In genomic region chr17:32771396-32771795, GRCh38 we compare ENCODE assay signal across 25 cellular contexts.
DNase-seq lines count a peak whose midpoint lies in the region; TF ChIP-seq lines count a peak whose summit lies in the region.
"Had no signal": no experiment of that assay in that cellular context is flagged by ENCODE, and none has a peak within 500 bp of the region (broad histone marks: within the 10 kb centered on the region; RNA-seq: fewer than 3 reads in every experiment).

No MANE protein-coding gene starts in this region.

- peaks cover 18% of the 10 kb centered on the region for H3K36me3 ChIP-seq in GM23248 (ENCODE audit: low read depth)
- peaks cover 12% of the 10 kb centered on the region for H3K36me3 ChIP-seq in mesodermal cell (ENCODE audit: control insufficient read depth, insufficient read depth, low read length)
- peaks cover 0 to 14% (median 3%) of the 10 kb centered on the region in 6 donors for H3K36me3 ChIP-seq in spleen
- peaks cover 11% of the 10 kb centered on the region for H3K36me3 ChIP-seq in right atrium auricular region
- H3K36me3 ChIP-seq: ovary, sigmoid colon, SJCRH30 had no signal

- H3K9me2 ChIP-seq in GM23248 (ENCODE audit: insufficient read depth): no peaks in the 10 kb centered on the region

- in situ Hi-C loops in GM23248 (cut with MboI): no loop called here

- H4K20me1 ChIP-seq in GM23248 (ENCODE audit: insufficient read depth): no peaks in the 10 kb centered on the region

- no peak for TF ChIP-seq CTCF in VCaP (conservative IDR thresholded peaks at IDR 0.05)
- no peak for TF ChIP-seq CTCF in epithelial cell of esophagus (IDR thresholded peaks at IDR 0.05; ENCODE audit: insufficient read depth, low read depth, low read length, missing control alignments)
- TF ChIP-seq CTCF in spleen (IDR thresholded peaks at IDR 0.05 in 8 of 11, conservative IDR thresholded peaks at IDR 0.05 in 3 of 11): no peak
- TF ChIP-seq CTCF in right atrium auricular region (IDR thresholded peaks at IDR 0.05): no peak

- intact Hi-C loops in spleen (cut with DNase I; ENCODE audit: low total_unique reads): no loop called here

- H3K9me3 ChIP-seq in GM23248 (ENCODE audit: low read depth): no peaks in the 10 kb centered on the region
- H3K9me3 ChIP-seq in mesodermal cell (ENCODE audit: control insufficient read depth, low read length): no peaks in the 10 kb centered on the region
- no peaks in the 10 kb centered on the region for H3K9me3 ChIP-seq in spleen
- no peaks in the 10 kb centered on the region for H3K9me3 ChIP-seq in right atrium auricular region
- H3K9me3 ChIP-seq: ascending aorta, ovary, sigmoid colon, SJCRH30, thoracic aorta had no signal

- no peaks in the 10 kb centered on the region for H3K79me2 ChIP-seq in GM23248 (ENCODE audit: insufficient read depth)

- DNase-seq in GM23248 (peak; percentile 37), epithelial cell of esophagus (ENCODE audit: low read depth) (peak; percentile 48), DMS153 (lab: John Stamatoyannopoulos, UW) (no peak), anterior cingulate cortex (lab: John Stamatoyannopoulos, UW) (no peak), spleen (no peak), right atrium auricular region (ENCODE audit: low spot score) (no peak)
- DNase-seq: activated CD8-positive, alpha-beta T cell treated with anti-CD3 and anti-CD28 coated beads, Interleukin-2, amount 10 ng/mL, durations not matched to agents 7 days and 5 days; activated naive CD4-positive, alpha-beta T cell treated with anti-CD3 and anti-CD28 coated beads, Interleukin-2, amount 50 U/mL, for 16 hours; activated T-cell treated with anti-CD3 and anti-CD28 coated beads, Interleukin-2, amount 50 U/mL, for 24 hours; DMS 273 treated with DMSO at 0.1 percent for 48 hours; foreskin fibroblast; hypothalamus; islet precursor cell; Kasumi-1; NCI-H1092; NCI-H2029; NCI-H345; ovary; sigmoid colon; SJCRH30 had no signal

- H3K4me3 ChIP-seq in GM23248: no peak overlapping the region
- no peak overlapping the region for H3K4me3 ChIP-seq in epithelial cell of esophagus (ENCODE audit: low read length)
- no peak overlapping the region for H3K4me3 ChIP-seq in mesodermal cell (ENCODE audit: extremely low read depth, insufficient read depth, low read length, poor library complexity, severe bottlenecking)
- no peak overlapping the region for H3K4me3 ChIP-seq in spleen
- no peak overlapping the region for H3K4me3 ChIP-seq in right atrium auricular region
- H3K4me3 ChIP-seq: ascending aorta, GM12878, ovary, sigmoid colon, SJCRH30, thoracic aorta had no signal

- H3K27me3 ChIP-seq in GM23248 (replicated peaks; ENCODE audit: insufficient read depth) (no peaks in the 10 kb centered on the region), spleen (replicated peaks in 1 of 7) (no peaks in the 10 kb centered on the region), right atrium auricular region (no peaks in the 10 kb centered on the region)
- H3K27me3 ChIP-seq: ascending aorta, ovary, sigmoid colon had no signal

- H3K9ac ChIP-seq in GM23248: no peak overlapping the region

- H3K4me1 ChIP-seq in GM23248 (ENCODE audit: insufficient read depth) (no peaks in the 10 kb centered on the region), mesodermal cell (ENCODE audit: control insufficient read depth, insufficient read depth, low read length, poor library complexity, severe bottlenecking) (no peaks in the 10 kb centered on the region), spleen (no peaks in the 10 kb centered on the region), right atrium auricular region (no peaks in the 10 kb centered on the region)
- H3K4me1 ChIP-seq: ascending aorta, sigmoid colon, SJCRH30 had no signal

- WGBS in GM23248 (ENCODE audit: low coverage in 1 of 2, low lambda C conversion rate in 2 of 2, missing lambda C conversion rate in 2 of 2), 2 experiments: 71 to 80% methylated on average over 2 of the region's 2 CpGs
- no CpG with 5 or more reads among the region's 2 CpGs for WGBS in mesodermal cell (ENCODE audit: insufficient coverage in 2 of 2), 2 experiments
- WGBS in spleen, 5 donors: 72 to 88% (median 81%) methylated on average over 2 of the region's 2 CpGs

- no peak overlapping the region for H2AFZ ChIP-seq in GM23248

- no peak overlapping the region for H3K27ac ChIP-seq in GM23248
- H3K27ac ChIP-seq in VCaP: peak overlapping the region; percentile 1; the same call in 1 of the 2 replicates
- peak overlapping the region; percentile 29 for H3K27ac ChIP-seq in mesodermal cell (ENCODE audit: low read depth, low read length, severe bottlenecking)
- no peak overlapping the region for H3K27ac ChIP-seq in spleen
- no peak overlapping the region for H3K27ac ChIP-seq in right atrium auricular region
- H3K27ac ChIP-seq: ascending aorta, ovary, sigmoid colon, SJCRH30, thoracic aorta had no signal

- TF ChIP-seq POLR2A in spleen (IDR thresholded peaks at IDR 0.05): no peak

- H3K4me2 ChIP-seq in GM23248 (ENCODE audit: unreplicated experiment): no peak overlapping the region

- no peaks in the 10 kb centered on the region for H3F3A ChIP-seq in GM23248 (ENCODE audit: insufficient read depth)

Comparison
In these comparisons a context has a peak if more than half of its experiments do, and no peak if none do; other contexts are left out.
1. DNase-seq: peak in GM23248 (single experiment) and epithelial cell of esophagus (single experiment); none in DMS153 (single experiment), anterior cingulate cortex (0 of 58), spleen (single experiment) and right atrium auricular region (single experiment).
2. H3K27ac ChIP-seq: peak in VCaP (single experiment) and mesodermal cell (single experiment); none in GM23248 (single experiment), spleen (0 of 8) and right atrium auricular region (0 of 2).